Comparison of ENCODE assay signal across 10 cellular contexts in the genomic region with DNA sequence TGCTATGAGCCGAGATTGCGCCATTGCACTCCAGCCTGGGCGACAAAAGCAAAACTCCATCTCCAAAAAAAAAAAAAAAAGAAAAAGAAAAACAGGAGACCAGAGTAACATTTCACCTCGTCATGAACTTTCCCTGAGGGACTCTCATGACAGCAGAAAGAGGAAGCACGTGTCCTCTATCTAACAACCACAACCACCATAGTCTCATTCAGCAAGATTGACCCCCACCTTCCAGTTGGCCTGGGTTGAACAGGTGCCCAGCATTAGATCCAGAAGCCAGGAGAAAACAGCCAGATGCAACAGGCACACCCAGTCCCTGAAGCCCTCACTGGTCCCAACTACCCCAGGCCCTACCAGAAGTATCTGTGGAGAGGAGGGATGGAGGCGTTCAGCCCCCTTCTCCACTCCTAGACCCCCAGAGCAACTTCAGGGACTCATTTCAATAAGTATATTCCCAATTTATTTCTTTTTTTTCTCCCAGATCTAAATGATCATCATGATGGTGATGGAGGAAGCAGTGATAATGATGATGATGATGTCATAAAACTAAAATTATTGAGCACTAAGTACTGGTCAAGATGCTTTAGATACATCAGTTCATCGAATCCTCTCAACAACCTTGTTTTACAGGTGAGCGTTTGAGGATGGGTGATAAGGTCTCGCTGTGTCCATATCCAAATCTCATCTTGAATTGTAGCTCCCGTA.
A peak's percentile ranks its signal among the peaks of the same experiment; 100 is the strongest.
DNase-seq lines count a peak whose midpoint lies in the region; ATAC-seq and TF ChIP-seq lines count a peak whose summit lies in the region.
"Had no signal": no experiment of that assay in that cellular context is flagged by ENCODE, and none has a peak within 500 bp of the region (broad histone marks: within the 10 kb centered on the region; RNA-seq: fewer than 3 reads in every experiment).

No MANE protein-coding gene starts in this region.

- CTCF ChIA-PET in activated B cell treated with CpG ODN at 0.5 μM for 24 hours (lab: Charles Lee), result no interaction called here

- peaks cover 3% of the 10 kb centered on the region for H3K9me3 Mint-ChIP-seq in activated CD4-positive, alpha-beta T cell treated with anti-CD3 and anti-CD28 coated beads, Interleukin-2, amount 10 ng/mL, durations not matched to agents 24 days and 14 days
- H3K9me3 Mint-ChIP-seq in activated B cell treated with CpG ODN at 0.5 μM for 24 hours, result peaks cover 3% of the 10 kb centered on the region
- H3K9me3 Mint-ChIP-seq in stimulated activated effector memory CD8-positive, alpha-beta T cell treated with anti-CD3 and anti-CD28 coated beads, Interleukin-12 subunit alpha, Interleukin-12 subunit beta, amount 100 ng/mL, for 72 hours, result no peaks in the 10 kb centered on the region

- ATAC-seq in HG03432 (IDR thresholded peaks at IDR 0.05; ENCODE audit: unreplicated experiment), result peak; percentile 51
- ATAC-seq in activated B cell treated with CpG ODN at 0.5 μM for 24 hours (ENCODE audit: low read depth), result peak; percentile 43
- no peak for ATAC-seq in stimulated activated effector memory CD8-positive, alpha-beta T cell treated with anti-CD3 and anti-CD28 coated beads, Interleukin-12 subunit alpha, Interleukin-12 subunit beta, amount 100 ng/mL, for 72 hours
- no peak for ATAC-seq in HG02884 (IDR thresholded peaks at IDR 0.05; ENCODE audit: unreplicated experiment)
- ATAC-seq: A549 had no signal

- peaks cover 49% of the 10 kb centered on the region for H3K4me1 Mint-ChIP-seq in activated CD4-positive, alpha-beta T cell treated with anti-CD3 and anti-CD28 coated beads, Interleukin-2, amount 10 ng/mL, durations not matched to agents 24 days and 14 days
- peaks cover 56% of the 10 kb centered on the region for H3K4me1 Mint-ChIP-seq in activated B cell treated with CpG ODN at 0.5 μM for 24 hours
- peaks cover 75% of the 10 kb centered on the region for H3K4me1 Mint-ChIP-seq in stimulated activated effector memory CD8-positive, alpha-beta T cell treated with anti-CD3 and anti-CD28 coated beads, Interleukin-12 subunit alpha, Interleukin-12 subunit beta, amount 100 ng/mL, for 72 hours

- H3K36me3 Mint-ChIP-seq in activated CD4-positive, alpha-beta T cell treated with anti-CD3 and anti-CD28 coated beads, Interleukin-2, amount 10 ng/mL, durations not matched to agents 24 days and 14 days (ENCODE audit: low read depth), result peaks cover 2% of the 10 kb centered on the region
- no peaks in the 10 kb centered on the region for H3K36me3 Mint-ChIP-seq in activated B cell treated with CpG ODN at 0.5 μM for 24 hours (ENCODE audit: low read depth)
- H3K36me3 Mint-ChIP-seq in stimulated activated effector memory CD8-positive, alpha-beta T cell treated with anti-CD3 and anti-CD28 coated beads, Interleukin-12 subunit alpha, Interleukin-12 subunit beta, amount 100 ng/mL, for 72 hours, result no peaks in the 10 kb centered on the region

- DNase-seq in activated CD4-positive, alpha-beta T cell treated with anti-CD3 and anti-CD28 coated beads, Interleukin-2, amount 10 ng/mL, durations not matched to agents 24 days and 14 days, result no peak
- no peak for DNase-seq in activated CD4-positive, alpha-beta T cell treated with anti-CD3 and anti-CD28 coated beads for 48 hours
- DNase-seq in activated B cell treated with CpG ODN at 0.5 μM for 24 hours (no peak), GM19240 (ENCODE audit: insufficient read length, low spot score) (no peak)
- no peak for DNase-seq in stimulated activated effector memory CD8-positive, alpha-beta T cell treated with anti-CD3 and anti-CD28 coated beads, Interleukin-12 subunit alpha, Interleukin-12 subunit beta, amount 100 ng/mL, for 72 hours (ENCODE audit: low spot score in 2 of 2)
- no peak for DNase-seq in activated CD4-positive, CD25-positive, alpha-beta regulatory T cell treated with anti-CD3 and anti-CD28 coated beads, Interleukin-2, amount 50 U/mL, for 72 hours
- DNase-seq: MG63 had no signal

- POLR2A ChIA-PET in activated B cell treated with CpG ODN at 0.5 μM for 24 hours (lab: Charles Lee), result interaction anchor here (0.6 to 3.0 kb wide), 3 partner anchors 17 to 1789 kb away, joined by 3 to 22 read pairs (median 15); no protein-coding TSS in a partner anchor

- H3K27me3 Mint-ChIP-seq in activated CD4-positive, alpha-beta T cell treated with anti-CD3 and anti-CD28 coated beads, Interleukin-2, amount 10 ng/mL, durations not matched to agents 24 days and 14 days, result no peaks in the 10 kb centered on the region
- H3K27me3 Mint-ChIP-seq in activated B cell treated with CpG ODN at 0.5 μM for 24 hours, result no peaks in the 10 kb centered on the region

- H3K4me3 Mint-ChIP-seq in activated CD4-positive, alpha-beta T cell treated with anti-CD3 and anti-CD28 coated beads, Interleukin-2, amount 10 ng/mL, durations not matched to agents 24 days and 14 days, result no peak overlapping the region
- peak overlapping the region; percentile 69 for H3K4me3 Mint-ChIP-seq in activated B cell treated with CpG ODN at 0.5 μM for 24 hours
- H3K4me3 Mint-ChIP-seq in stimulated activated effector memory CD8-positive, alpha-beta T cell treated with anti-CD3 and anti-CD28 coated beads, Interleukin-12 subunit alpha, Interleukin-12 subunit beta, amount 100 ng/mL, for 72 hours, result no peak overlapping the region

- no peak for TF ChIP-seq CTCF in activated B cell treated with CpG ODN at 0.5 μM for 24 hours (IDR thresholded peaks at IDR 0.05)

- intact Hi-C loops in activated CD4-positive, alpha-beta T cell treated with anti-CD3 and anti-CD28 coated beads, Interleukin-2, amount 10 ng/mL, durations not matched to agents 24 days and 14 days (cut with micrococcal nuclease), result loop anchor here (1.0 to 5.0 kb wide), 3 partner anchors 53 to 99 kb away; no protein-coding TSS in a partner anchor
- intact Hi-C loops in activated B cell treated with CpG ODN at 0.5 μM for 24 hours (cut with micrococcal nuclease), result loop anchor here (1.0 to 5.0 kb wide), 9 partner anchors 39 to 1727 kb away; a partner anchor contains a TSS

- peak overlapping the region; percentile 91 for H3K27ac Mint-ChIP-seq in activated CD4-positive, alpha-beta T cell treated with anti-CD3 and anti-CD28 coated beads, Interleukin-2, amount 10 ng/mL, durations not matched to agents 24 days and 14 days
- H3K27ac Mint-ChIP-seq in activated B cell treated with CpG ODN at 0.5 μM for 24 hours, result peak overlapping the region; percentile 95
- peak overlapping the region; percentile 93 for H3K27ac Mint-ChIP-seq in stimulated activated effector memory CD8-positive, alpha-beta T cell treated with anti-CD3 and anti-CD28 coated beads, Interleukin-12 subunit alpha, Interleukin-12 subunit beta, amount 100 ng/mL, for 72 hours

Comparison
In these comparisons a context has a peak if more than half of its experiments do, and no peak if none do; other contexts are left out.
1. ATAC-seq: peak in HG03432 (single experiment) and activated B cell treated with CpG ODN at 0.5 μM for 24 hours (single experiment); none in stimulated activated effector memory CD8-positive, alpha-beta T cell treated with anti-CD3 and anti-CD28 coated beads, Interleukin-12 subunit alpha, Interleukin-12 subunit beta, amount 100 ng/mL, for 72 hours (single experiment) and HG02884 (single experiment).
2. Peak in every context shown above with its lines, with median percentiles within 50 percentile points of each other: H3K27ac Mint-ChIP-seq.